8 cellular contexts compared by ENCODE assay signal in genomic region chr15:74615313-74616019, GRCh38. TPM values are rescaled to one million over a fixed set of nuclear protein-coding genes. Genes with fewer than 3 reads are reported as not detected.
DNase-seq lines count a peak whose midpoint lies in the region; ATAC-seq, FAIRE-seq and TF ChIP-seq lines count a peak whose summit lies in the region.

CLK3 (plus strand) TSS chr15:74615836; CDS start chr15:74619197, 3,361 bp downstream.

- DNase-seq in NCI-H2196 treated with DMSO at 0.1 percent for 48 hours (lab: John Stamatoyannopoulos, UW; ENCODE audit: unreplicated experiment) (peak; percentile 75), T47D (ENCODE audit: low read depth in 1 of 2, low spot score in 1 of 2) (peak; percentile 92 to 95), small intestine (peak; percentile 94)

- peaks cover 47% of the 10 kb centered on the region for H3K79me2 ChIP-seq in ACC112 (ENCODE audit: control insufficient read depth, insufficient read depth, low read length, unreplicated experiment)

- H3K27me3 ChIP-seq in ACC112 (ENCODE audit: insufficient read depth, low read length) = no peaks in the 10 kb centered on the region
- H3K27me3 ChIP-seq in iPS-20b (ENCODE audit: insufficient read depth, low read length) = peaks cover 28% of the 10 kb centered on the region
- H3K27me3 ChIP-seq in small intestine (ENCODE audit: control insufficient read depth in 2 of 2, insufficient read depth in 2 of 2, low read length in 2 of 2) = no peaks in the 10 kb centered on the region

- ATAC-seq in GM18870 (IDR thresholded peaks at IDR 0.05; ENCODE audit: unreplicated experiment) (peak; percentile 53), HG03108 (IDR thresholded peaks at IDR 0.05; ENCODE audit: unreplicated experiment) (peak; percentile 78)

- H3K4me1 ChIP-seq in ACC112 (ENCODE audit: control insufficient read depth, insufficient read depth, low read length, unreplicated experiment) (peaks cover 18% of the 10 kb centered on the region), iPS-20b (ENCODE audit: insufficient read depth, low read length) (peaks cover 7% of the 10 kb centered on the region), small intestine (ENCODE audit: control insufficient read depth in 2 of 2, insufficient read depth in 1 of 2, low read depth in 1 of 2, low read length in 1 of 2) (peaks cover 0 to 11% of the 10 kb centered on the region in 2 donors)

- TF ChIP-seq CTCF in VCaP (conservative IDR thresholded peaks at IDR 0.05) = no peak

- in situ Hi-C loops in T47D (cut with HindIII; ENCODE audit: low pct_unique_long_range_greater_than_20kb, low sequenced_read_pairs) = no loop called here

- H3K36me3 ChIP-seq in ACC112 (ENCODE audit: insufficient read depth, low read length) (no peaks in the 10 kb centered on the region; the same call in 1 of the 2 replicates), iPS-20b (ENCODE audit: insufficient read depth, low read depth, low read length) (peaks cover 16% of the 10 kb centered on the region), small intestine (ENCODE audit: control insufficient read depth in 2 of 2, insufficient read depth in 2 of 2, low read length in 2 of 2) (peaks cover 4 to 7% of the 10 kb centered on the region in 2 donors)

- H3K4me3 ChIP-seq in ACC112 (ENCODE audit: low read depth, low read length) = peak within 1 kb of the TSS; percentile 87
- H3K4me3 ChIP-seq in iPS-20b (ENCODE audit: low read length) = peak within 1 kb of the TSS; percentile 97
- H3K4me3 ChIP-seq in small intestine (ENCODE audit: low read depth in 1 of 2, low read length in 2 of 2) = peak within 1 kb of the TSS; percentile 92 to 93

- H3K9ac ChIP-seq in iPS-20b (ENCODE audit: low read depth, low read length) = peak within 1 kb of the TSS; percentile 89

- WGBS in small intestine, 3 donors = 0 to 1% (median 1%) methylated on average over 80 to 94 of the region's 94 CpGs

- H2AFZ ChIP-seq in ACC112 (ENCODE audit: low read length, unreplicated experiment) = peak within 1 kb of the TSS; percentile 79

- H3K27ac ChIP-seq in ACC112 (ENCODE audit: low read depth, low read length) (peak within 1 kb of the TSS; percentile 88), VCaP (peak within 1 kb of the TSS; percentile 99), iPS-20b (ENCODE audit: low read length) (peak within 1 kb of the TSS; percentile 52), small intestine (ENCODE audit: low read depth in 1 of 2, low read length in 1 of 2) (peak within 1 kb of the TSS; percentile 96 to 98)

- no peaks in the 10 kb centered on the region for H3K9me3 ChIP-seq in iPS-20b (ENCODE audit: insufficient read depth, low read depth, low read length)
- no peaks in the 10 kb centered on the region for H3K9me3 ChIP-seq in small intestine (ENCODE audit: control insufficient read depth, low read depth)

- no peak for FAIRE-seq in small intestine (lab: Jason Lieb, UNC)

RNA-seq across cellular contexts. Expression of gene CLK3, which starts in this region (rescaled TPM):
- polyA plus RNA-seq in small intestine = 10 to 100 TPM; 47.8 to 84.5 (median 73.2) TPM

Comparison
In these comparisons a context has a peak if more than half of its experiments do, and no peak if none do; other contexts are left out.
1. Peak in every context shown above with its lines: DNase-seq, ATAC-seq, H3K4me3 ChIP-seq and H3K27ac ChIP-seq.